12 cellular contexts compared by ENCODE assay signal in the genomic region with DNA sequence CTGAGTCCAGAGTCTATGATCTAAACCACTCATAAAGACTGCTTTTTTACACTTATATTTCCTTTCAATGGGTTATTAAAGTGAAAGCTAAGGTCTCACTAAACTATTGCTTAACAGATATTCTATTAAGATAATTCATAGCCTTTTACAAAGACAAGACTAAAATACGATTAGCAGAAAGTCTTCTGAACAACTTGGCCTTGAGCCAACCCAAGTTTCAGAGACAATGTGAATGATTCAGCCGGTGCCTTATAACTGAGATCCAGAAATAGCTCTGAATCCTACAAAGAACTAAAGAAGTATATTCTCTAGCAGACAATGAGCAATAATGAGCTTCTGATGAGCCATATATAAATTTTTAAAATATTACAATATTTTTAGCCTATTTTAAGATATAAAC. TPM values are rescaled to one million over a fixed set of nuclear protein-coding genes. Genes with fewer than 3 reads are reported as not detected.
A peak's percentile ranks its signal among the peaks of the same experiment; 100 is the strongest.
DNase-seq lines count a peak whose midpoint lies in the region; ATAC-seq and TF ChIP-seq lines count a peak whose summit lies in the region.
"Had no signal": no experiment of that assay in that cellular context is flagged by ENCODE, and none has a peak within 500 bp of the region (broad histone marks: within the 10 kb centered on the region; RNA-seq: fewer than 3 reads in every experiment).

No MANE protein-coding gene starts in this region.

- POLR2A ChIA-PET in naive thymus-derived CD4-positive, alpha-beta T cell (lab: Charles Lee): no interaction called here
- POLR2A ChIA-PET in activated CD4-positive, alpha-beta T cell treated with anti-CD3 and anti-CD28 coated beads, Interleukin-2, amount 10 ng/mL, durations not matched to agents 7 days and 5 days (lab: Charles Lee): no interaction called here

- no peak overlapping the region for H3K27ac ChIP-seq in naive thymus-derived CD4-positive, alpha-beta T cell (ENCODE audit: low read depth, low read length)

- no peak overlapping the region for H3K4me3 Mint-ChIP-seq in naive thymus-derived CD4-positive, alpha-beta T cell
- no peak overlapping the region for H3K4me3 Mint-ChIP-seq in activated naive CD4-positive, alpha-beta T cell treated with anti-CD3 and anti-CD28 coated beads, Interleukin-2, amount 10 ng/mL, durations not matched to agents 7 days and 5 days
- H3K4me3 Mint-ChIP-seq in activated CD4-positive, alpha-beta T cell treated with anti-CD3 and anti-CD28 coated beads, Interleukin-2, amount 10 ng/mL, durations not matched to agents 7 days and 5 days: no peak overlapping the region
- H3K4me3 Mint-ChIP-seq: activated T-helper 1 cell treated with anti-CD3 and anti-CD28 coated beads, Interleukin-12 subunit alpha, Interleukin-12 subunit beta, Interleukin-2, Interleukin-4 antibody, amounts not matched to agents 30 ng/mL and 10 ng/mL and 1 ng/mL, durations not matched to agents 14 hours and 24 hours and 36 hours had no signal

- H3K9me3 ChIP-seq in naive thymus-derived CD4-positive, alpha-beta T cell (ENCODE audit: control insufficient read depth in 2 of 3, low read length in 3 of 3): no peaks in the 10 kb centered on the region

- no peaks in the 10 kb centered on the region for H3K36me3 Mint-ChIP-seq in naive thymus-derived CD4-positive, alpha-beta T cell
- H3K36me3 Mint-ChIP-seq in activated naive CD4-positive, alpha-beta T cell treated with anti-CD3 and anti-CD28 coated beads, Interleukin-2, amount 10 ng/mL, durations not matched to agents 7 days and 5 days: no peaks in the 10 kb centered on the region
- no peaks in the 10 kb centered on the region for H3K36me3 Mint-ChIP-seq in activated CD4-positive, alpha-beta T cell treated with anti-CD3 and anti-CD28 coated beads, Interleukin-2, amount 10 ng/mL, durations not matched to agents 7 days and 5 days (ENCODE audit: low read depth)

- H3K4me1 ChIP-seq in naive thymus-derived CD4-positive, alpha-beta T cell (ENCODE audit: control insufficient read depth in 2 of 2, insufficient read depth in 2 of 2, low read length in 2 of 2): no peaks in the 10 kb centered on the region

- H3K27ac Mint-ChIP-seq in naive thymus-derived CD4-positive, alpha-beta T cell: no peak overlapping the region
- no peak overlapping the region for H3K27ac Mint-ChIP-seq in activated naive CD4-positive, alpha-beta T cell treated with anti-CD3 and anti-CD28 coated beads, Interleukin-2, amount 10 ng/mL, durations not matched to agents 7 days and 5 days
- no peak overlapping the region for H3K27ac Mint-ChIP-seq in activated CD4-positive, alpha-beta T cell treated with anti-CD3 and anti-CD28 coated beads, Interleukin-2, amount 10 ng/mL, durations not matched to agents 7 days and 5 days
- H3K27ac Mint-ChIP-seq: activated T-helper 1 cell treated with anti-CD3 and anti-CD28 coated beads, Interleukin-12 subunit alpha, Interleukin-12 subunit beta, Interleukin-2, Interleukin-4 antibody, amounts not matched to agents 30 ng/mL and 10 ng/mL and 1 ng/mL, durations not matched to agents 14 hours and 24 hours and 36 hours had no signal

- intact Hi-C loops in naive thymus-derived CD4-positive, alpha-beta T cell (cut with micrococcal nuclease): no loop called here

- CTCF ChIA-PET in naive thymus-derived CD4-positive, alpha-beta T cell (lab: Charles Lee): interaction anchor here (0.7 kb wide), 1 partner anchor 236 kb away, joined by 3 read pairs; no protein-coding TSS in a partner anchor
- CTCF ChIA-PET in activated naive CD4-positive, alpha-beta T cell treated with anti-CD3 and anti-CD28 coated beads, Interleukin-2, amount 10 ng/mL, durations not matched to agents 7 days and 5 days (lab: Charles Lee): no interaction called here
- CTCF ChIA-PET in activated CD4-positive, alpha-beta T cell treated with anti-CD3 and anti-CD28 coated beads, Interleukin-2, amount 10 ng/mL, durations not matched to agents 7 days and 5 days (lab: Charles Lee): no interaction called here

- no peaks in the 10 kb centered on the region for H3K4me1 Mint-ChIP-seq in naive thymus-derived CD4-positive, alpha-beta T cell
- H3K4me1 Mint-ChIP-seq in activated naive CD4-positive, alpha-beta T cell treated with anti-CD3 and anti-CD28 coated beads, Interleukin-2, amount 10 ng/mL, durations not matched to agents 7 days and 5 days: no peaks in the 10 kb centered on the region
- H3K4me1 Mint-ChIP-seq in activated CD4-positive, alpha-beta T cell treated with anti-CD3 and anti-CD28 coated beads, Interleukin-2, amount 10 ng/mL, durations not matched to agents 7 days and 5 days: no peaks in the 10 kb centered on the region

- DNase-seq in DMS53 treated with DMSO at 0.1 percent for 48 hours (lab: John Stamatoyannopoulos, UW; ENCODE audit: unreplicated experiment) (peak; percentile 34), NOMO-1 (lab: John Stamatoyannopoulos, UW; ENCODE audit: unreplicated experiment in 2 of 2) (peak; percentile 1 to 63), cardiac fibroblast (ENCODE audit: low read depth in 2 of 2) (peak; percentile 82 to 94), ureter (ENCODE audit: low spot score) (no peak)
- no peak for DNase-seq in naive thymus-derived CD4-positive, alpha-beta T cell
- DNase-seq in activated naive CD4-positive, alpha-beta T cell treated with anti-CD3 and anti-CD28 coated beads, Interleukin-2, amount 10 ng/mL, durations not matched to agents 7 days and 5 days: no peak
- DNase-seq in activated CD4-positive, alpha-beta T cell treated with anti-CD3 and anti-CD28 coated beads, Interleukin-2, amount 10 ng/mL, durations not matched to agents 7 days and 5 days: no peak
- DNase-seq: MM.1S; stimulated activated CD4-positive, alpha-beta T cell treated with anti-CD3 and anti-CD28 coated beads, Interleukin-1b, Interleukin-23, amount 100 ng/mL, for 48 hours; T-helper 2 cell had no signal

- H3K27me3 ChIP-seq in naive thymus-derived CD4-positive, alpha-beta T cell (ENCODE audit: control insufficient read depth in 2 of 2, insufficient read depth in 2 of 2, low read length in 2 of 2): no peaks in the 10 kb centered on the region

- TF ChIP-seq CTCF in cardiac fibroblast (IDR thresholded peaks at IDR 0.05; ENCODE audit: low read depth, low read length): no peak

- H3K4me3 ChIP-seq in cardiac fibroblast (replicated peaks in 1 of 2; ENCODE audit: low read depth in 2 of 2, low read length in 2 of 2): no peak overlapping the region
- no peak overlapping the region for H3K4me3 ChIP-seq in naive thymus-derived CD4-positive, alpha-beta T cell (ENCODE audit: low read length)

- peak; percentile 53 for ATAC-seq in naive thymus-derived CD4-positive, alpha-beta T cell
- ATAC-seq in HG02642 (IDR thresholded peaks at IDR 0.05; ENCODE audit: poor library complexity, unreplicated experiment): no peak

- H3K36me3 ChIP-seq in naive thymus-derived CD4-positive, alpha-beta T cell (ENCODE audit: control insufficient read depth in 2 of 3, insufficient read depth in 3 of 3, low read length in 3 of 3): no peaks in the 10 kb centered on the region

- H3K9me3 Mint-ChIP-seq in naive thymus-derived CD4-positive, alpha-beta T cell: no peaks in the 10 kb centered on the region
- H3K9me3 Mint-ChIP-seq in activated naive CD4-positive, alpha-beta T cell treated with anti-CD3 and anti-CD28 coated beads, Interleukin-2, amount 10 ng/mL, durations not matched to agents 7 days and 5 days: no peaks in the 10 kb centered on the region
- H3K9me3 Mint-ChIP-seq in activated CD4-positive, alpha-beta T cell treated with anti-CD3 and anti-CD28 coated beads, Interleukin-2, amount 10 ng/mL, durations not matched to agents 7 days and 5 days: no peaks in the 10 kb centered on the region
- H3K9me3 Mint-ChIP-seq: activated T-helper 1 cell treated with anti-CD3 and anti-CD28 coated beads, Interleukin-12 subunit alpha, Interleukin-12 subunit beta, Interleukin-2, Interleukin-4 antibody, amounts not matched to agents 30 ng/mL and 10 ng/mL and 1 ng/mL, durations not matched to agents 14 hours and 24 hours and 36 hours had no signal

- H3K27me3 Mint-ChIP-seq in naive thymus-derived CD4-positive, alpha-beta T cell: peaks cover 5 to 17% (median 14%) of the 10 kb centered on the region in 5 donors
- H3K27me3 Mint-ChIP-seq in activated naive CD4-positive, alpha-beta T cell treated with anti-CD3 and anti-CD28 coated beads, Interleukin-2, amount 10 ng/mL, durations not matched to agents 7 days and 5 days: no peaks in the 10 kb centered on the region
- peaks cover 9% of the 10 kb centered on the region for H3K27me3 Mint-ChIP-seq in activated CD4-positive, alpha-beta T cell treated with anti-CD3 and anti-CD28 coated beads, Interleukin-2, amount 10 ng/mL, durations not matched to agents 7 days and 5 days

RNA-seq across cellular contexts. Expression of gene CARD18, which starts 41.5 kb away (rescaled TPM):
- total RNA-seq in naive thymus-derived CD4-positive, alpha-beta T cell: not detected
- polyA plus RNA-seq in naive thymus-derived CD4-positive, alpha-beta T cell: not detected
- total RNA-seq in activated CD4-positive, alpha-beta T cell treated with anti-CD3 and anti-CD28 coated beads, Interleukin-2, amount 10 ng/mL, durations not matched to agents 7 days and 5 days: not detected
- not detected for total RNA-seq in ureter
- total RNA-seq: activated T-helper 1 cell treated with anti-CD3 and anti-CD28 coated beads, Interleukin-12 subunit alpha, Interleukin-12 subunit beta, Interleukin-2, Interleukin-4 antibody, amounts not matched to agents 30 ng/mL and 10 ng/mL and 1 ng/mL, durations not matched to agents 14 hours and 24 hours and 36 hours had no signal

Comparison
In these comparisons a context has a peak if more than half of its experiments do, and no peak if none do; other contexts are left out.
1. DNase-seq: peak in DMS53 treated with DMSO at 0.1 percent for 48 hours (single experiment), NOMO-1 (2 of 2) and cardiac fibroblast (2 of 2); none in naive thymus-derived CD4-positive, alpha-beta T cell (0 of 9), activated naive CD4-positive, alpha-beta T cell treated with anti-CD3 and anti-CD28 coated beads, Interleukin-2, amount 10 ng/mL, durations not matched to agents 7 days and 5 days (single experiment), activated CD4-positive, alpha-beta T cell treated with anti-CD3 and anti-CD28 coated beads, Interleukin-2, amount 10 ng/mL, durations not matched to agents 7 days and 5 days (single experiment) and ureter (single experiment).